In genomic region chr11:130023204-130023603, GRCh38 we compare ENCODE assay signal across 9 cellular contexts. TPM values are rescaled to one million over a fixed set of nuclear protein-coding genes. Genes with fewer than 3 reads are reported as not detected.
DNase-seq lines count a peak whose midpoint lies in the region; ATAC-seq, FAIRE-seq and TF ChIP-seq lines count a peak whose summit lies in the region.
"Had no signal": no experiment of that assay in that cellular context is flagged by ENCODE, and none has a peak within 500 bp of the region (broad histone marks: within the 10 kb centered on the region; RNA-seq: fewer than 3 reads in every experiment).

No MANE protein-coding gene starts in this region.

- peaks cover 47 to 82% (median 57%) of the 10 kb centered on the region in 3 donors for H3K27me3 Mint-ChIP-seq in naive B cell
- H3K27me3 Mint-ChIP-seq in activated naive CD8-positive, alpha-beta T cell treated with anti-CD3 and anti-CD28 coated beads, Interleukin-2, amount 50 U/mL, for 24 hours = peaks cover 10% of the 10 kb centered on the region

- peak overlapping the region in 1 of 6 donors; percentile 45 for H3K27ac Mint-ChIP-seq in naive B cell
- H3K27ac Mint-ChIP-seq in activated naive CD8-positive, alpha-beta T cell treated with anti-CD3 and anti-CD28 coated beads, Interleukin-2, amount 50 U/mL, for 24 hours = no peak overlapping the region

- peak overlapping the region in 2 of 8 donors; percentile 0 to 27 for H3K4me3 Mint-ChIP-seq in naive B cell
- H3K4me3 Mint-ChIP-seq in activated naive CD8-positive, alpha-beta T cell treated with anti-CD3 and anti-CD28 coated beads, Interleukin-2, amount 50 U/mL, for 24 hours = no peak overlapping the region

- H3K36me3 Mint-ChIP-seq in naive B cell = no peaks in the 10 kb centered on the region
- H3K36me3 Mint-ChIP-seq in activated naive CD8-positive, alpha-beta T cell treated with anti-CD3 and anti-CD28 coated beads, Interleukin-2, amount 50 U/mL, for 24 hours (ENCODE audit: low read depth) = no peaks in the 10 kb centered on the region

- TF ChIP-seq CTCF in coronary artery (IDR thresholded peaks at IDR 0.05) = no peak

- H3K4me1 Mint-ChIP-seq in naive B cell = peaks cover 15 to 20% (median 15%) of the 10 kb centered on the region in 3 donors
- H3K4me1 Mint-ChIP-seq in activated naive CD8-positive, alpha-beta T cell treated with anti-CD3 and anti-CD28 coated beads, Interleukin-2, amount 50 U/mL, for 24 hours = no peaks in the 10 kb centered on the region

- H3K27ac ChIP-seq in coronary artery = no peak overlapping the region
- H3K27ac ChIP-seq in substantia nigra (ENCODE audit: low read depth, low read length, poor library complexity, severe bottlenecking) = no peak overlapping the region
- H3K27ac ChIP-seq: SK-N-MC had no signal

- peak; percentile 97 for FAIRE-seq in RCC 7860 (lab: Jason Lieb, UNC)

- no peak overlapping the region for H3K4me3 ChIP-seq in coronary artery
- H3K4me3 ChIP-seq: SK-N-MC had no signal

- DNase-seq in RCC 7860 (ENCODE audit: low spot score) (peak; percentile 90), naive B cell (peak; percentile 43), coronary artery (ENCODE audit: low spot score) (no peak), GDM1 (lab: John Stamatoyannopoulos, UW) (no peak), substantia nigra (lab: John Stamatoyannopoulos, UW) (no peak)
- DNase-seq in activated naive CD8-positive, alpha-beta T cell treated with anti-CD3 and anti-CD28 coated beads, Interleukin-2, amount 50 U/mL, for 24 hours = no peak

- ATAC-seq in GM18867 (IDR thresholded peaks at IDR 0.05; ENCODE audit: unreplicated experiment) (peak; percentile 92), HG02884 (IDR thresholded peaks at IDR 0.05; ENCODE audit: unreplicated experiment) (peak; percentile 81), naive B cell (ENCODE audit: low read depth in 2 of 2) (peak; percentile 95 to 97)
- no peak for ATAC-seq in activated naive CD8-positive, alpha-beta T cell treated with anti-CD3 and anti-CD28 coated beads, Interleukin-2, amount 50 U/mL, for 24 hours

- H3K9me3 Mint-ChIP-seq in naive B cell = peaks cover 0 to 15% (median 0%) of the 10 kb centered on the region in 7 donors
- H3K9me3 Mint-ChIP-seq in activated naive CD8-positive, alpha-beta T cell treated with anti-CD3 and anti-CD28 coated beads, Interleukin-2, amount 50 U/mL, for 24 hours = no peaks in the 10 kb centered on the region

RNA-seq across cellular contexts. Expression of gene PRDM10, which starts 20.6 kb away (rescaled TPM):
- 1 to 10 TPM in 5 of 6 donors, not detected in 1; 2.2 to 4.5 (median 3.4) TPM for polyA plus RNA-seq in naive B cell (ENCODE audit: low read depth in 6 of 6)

RNA-seq across cellular contexts. Expression of gene APLP2, which starts 46.5 kb away (rescaled TPM):
- 100 to 1,000 TPM; 289 to 343 (median 310) TPM for polyA plus RNA-seq in naive B cell (ENCODE audit: low read depth in 6 of 6)

Comparison
In these comparisons a context has a peak if more than half of its experiments do, and no peak if none do; other contexts are left out.
1. DNase-seq: peak in RCC 7860 (single experiment) and naive B cell (single experiment); none in coronary artery (single experiment), GDM1 (single experiment), substantia nigra (0 of 49) and activated naive CD8-positive, alpha-beta T cell treated with anti-CD3 and anti-CD28 coated beads, Interleukin-2, amount 50 U/mL, for 24 hours (single experiment).